In the genomic region with DNA sequence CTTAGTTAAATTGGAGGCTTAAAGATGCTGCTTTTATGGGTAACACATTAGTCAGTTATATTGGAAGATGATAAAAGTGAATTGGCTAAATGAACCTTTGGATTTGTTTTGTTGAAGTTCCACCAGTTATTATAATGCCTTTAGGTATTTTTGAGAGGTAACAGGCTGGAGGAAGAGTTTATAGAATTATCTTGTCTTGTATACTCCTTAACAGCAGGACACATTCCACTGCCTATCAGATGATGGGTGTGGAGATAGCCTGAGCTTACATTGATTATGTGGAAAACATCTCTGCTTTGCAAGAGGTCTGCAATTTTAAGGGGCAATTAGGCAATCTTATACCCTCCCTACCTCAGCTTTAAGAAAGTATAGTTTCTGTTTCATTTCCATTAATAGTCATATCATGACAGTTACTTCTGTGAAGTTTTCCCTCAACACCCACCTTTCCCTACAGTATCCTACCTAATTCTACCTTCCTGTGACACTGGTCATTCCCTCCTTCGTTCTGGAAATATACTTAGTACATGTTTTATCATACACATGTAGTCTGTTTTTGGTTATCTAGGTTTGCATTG, we compare ENCODE assay signal across 24 cellular contexts.
DNase-seq lines count a peak whose midpoint lies in the region; ATAC-seq and TF ChIP-seq lines count a peak whose summit lies in the region.
"Had no signal": no experiment of that assay in that cellular context is flagged by ENCODE, and none has a peak within 500 bp of the region (broad histone marks: within the 10 kb centered on the region; RNA-seq: fewer than 3 reads in every experiment).

No MANE protein-coding gene starts in this region.

- TF ChIP-seq POLR2A in erythroblast (IDR thresholded peaks at IDR 0.05; ENCODE audit: low read length) (no peak), GM18505 (IDR thresholded peaks at IDR 0.05; ENCODE audit: borderline replicate concordance, extremely low read depth, insufficient read depth, insufficient read length) (no peak), breast epithelium (IDR thresholded peaks at IDR 0.05) (no peak), uterus (IDR thresholded peaks at IDR 0.05) (no peak)

- DNase-seq in MM.1S (peak; percentile 29), OCI-M1 (lab: John Stamatoyannopoulos, UW) (peak; percentile 55), erythroblast (lab: John Stamatoyannopoulos, UW) (peak; percentile 14 to 42), breast epithelium (ENCODE audit: low spot score in 2 of 2) (no peak), uterus (no peak), cerebellum (ENCODE audit: low spot score) (no peak)
- DNase-seq: 8988T; ACHN; AML-193; BE2C; CD4-positive, alpha-beta T cell; CD8-positive, alpha-beta memory T cell; DMS 273 treated with DMSO at 0.1 percent for 48 hours; DMS79; EL; GDM1; GOT3; HFFc6 had no signal

- H3K36me3 ChIP-seq in MM.1S (replicated peaks; ENCODE audit: insufficient read depth, low read length) (no peaks in the 10 kb centered on the region), breast epithelium (no peaks in the 10 kb centered on the region), uterus (no peaks in the 10 kb centered on the region)
- H3K36me3 ChIP-seq: BE2C; BLaER1 treated with 17β-estradiol and CSF1 and Interleukin-3, amounts not matched to agents 10 nM and 100 nM; HAP-1 had no signal

- no peak for TF ChIP-seq CTCF in MM.1S (IDR thresholded peaks at IDR 0.05; ENCODE audit: low read length)
- no peak for TF ChIP-seq CTCF in breast epithelium (IDR thresholded peaks at IDR 0.05)
- TF ChIP-seq CTCF in uterus (IDR thresholded peaks at IDR 0.05) = no peak

- peak; percentile 51 for ATAC-seq in GM18519 (IDR thresholded peaks at IDR 0.05; ENCODE audit: low FRiP score, unreplicated experiment)
- no peak for ATAC-seq in GM18505 (IDR thresholded peaks at IDR 0.05; ENCODE audit: unreplicated experiment)
- ATAC-seq: A549, GM12878 had no signal

- H3K4me3 ChIP-seq in MM.1S (ENCODE audit: low read length) (no peak overlapping the region; the same call in 1 of the 2 replicates), breast epithelium (no peak overlapping the region), uterus (no peak overlapping the region)
- H3K4me3 ChIP-seq: A549; BLaER1 treated with 17β-estradiol and CSF1 and Interleukin-3, amounts not matched to agents 10 nM and 100 nM; GM12878; HAP-1 had no signal

- no peaks in the 10 kb centered on the region for H3K9me2 ChIP-seq in MM.1S (replicated peaks; ENCODE audit: insufficient read depth, low read length)

- 0 out of 2 replicates have a peak overlapping the region, but pooled peaks have one; percentile 24 for H2AFZ ChIP-seq in MM.1S (ENCODE audit: low read length)

- no peaks in the 10 kb centered on the region for H3F3A ChIP-seq in MM.1S (ENCODE audit: insufficient read depth, low read length)

- H3K4me2 ChIP-seq in MM.1S (ENCODE audit: low read depth, low read length) = peak overlapping the region; percentile 61
- H3K4me2 ChIP-seq: A549; BLaER1 treated with 17β-estradiol and CSF1 and Interleukin-3, amounts not matched to agents 10 nM and 100 nM had no signal

- H3K9me3 ChIP-seq in MM.1S (replicated peaks; ENCODE audit: insufficient read depth, low read length) = no peaks in the 10 kb centered on the region
- no peaks in the 10 kb centered on the region for H3K9me3 ChIP-seq in breast epithelium
- H3K9me3 ChIP-seq in uterus = no peaks in the 10 kb centered on the region
- H3K9me3 ChIP-seq: A549; BE2C; BLaER1 treated with 17β-estradiol and CSF1 and Interleukin-3, amounts not matched to agents 10 nM and 100 nM; HAP-1 had no signal

- H3K4me1 ChIP-seq in MM.1S (ENCODE audit: low read length) (peaks cover 15% of the 10 kb centered on the region; the same call in 1 of the 2 replicates), breast epithelium (no peaks in the 10 kb centered on the region), uterus (no peaks in the 10 kb centered on the region)
- H3K4me1 ChIP-seq: A549; BE2C; BLaER1 treated with 17β-estradiol and CSF1 and Interleukin-3, amounts not matched to agents 10 nM and 100 nM; HAP-1 had no signal

- H3K27ac ChIP-seq in MM.1S (ENCODE audit: low read length) (no peak overlapping the region), breast epithelium (no peak overlapping the region), uterus (no peak overlapping the region)
- H3K27ac ChIP-seq: A549; BLaER1 treated with 17β-estradiol and CSF1 and Interleukin-3, amounts not matched to agents 10 nM and 100 nM had no signal

- no peaks in the 10 kb centered on the region for H4K20me1 ChIP-seq in MM.1S (ENCODE audit: insufficient read depth, low read length)
- H4K20me1 ChIP-seq: BLaER1 treated with 17β-estradiol and CSF1 and Interleukin-3, amounts not matched to agents 10 nM and 100 nM had no signal

- no peak overlapping the region for H3K9ac ChIP-seq in MM.1S (ENCODE audit: low read length)
- H3K9ac ChIP-seq: BLaER1 treated with 17β-estradiol and CSF1 and Interleukin-3, amounts not matched to agents 10 nM and 100 nM had no signal

- no peaks in the 10 kb centered on the region for H3K79me2 ChIP-seq in MM.1S (ENCODE audit: low read length)

- intact Hi-C loops in breast epithelium (cut with DNase I; ENCODE audit: low total_unique reads) (no loop called here), uterus (cut with DNase I; ENCODE audit: low total_unique reads) (no loop called here)

- no peaks in the 10 kb centered on the region for H3K27me3 ChIP-seq in MM.1S (replicated peaks; ENCODE audit: insufficient read depth, low read length)
- H3K27me3 ChIP-seq in breast epithelium = no peaks in the 10 kb centered on the region
- H3K27me3 ChIP-seq in uterus = no peaks in the 10 kb centered on the region
- H3K27me3 ChIP-seq: BE2C; BLaER1 treated with 17β-estradiol and CSF1 and Interleukin-3, amounts not matched to agents 10 nM and 100 nM had no signal

Comparison
In these comparisons a context has a peak if more than half of its experiments do, and no peak if none do; other contexts are left out.
1. DNase-seq: peak in MM.1S (single experiment), OCI-M1 (single experiment) and erythroblast (2 of 2); none in breast epithelium (0 of 2), uterus (0 of 2) and cerebellum (single experiment).